In genomic region chr12:4630262-4630661, GRCh38 we compare ENCODE assay signal across 23 cellular contexts.
"Had no signal": no experiment of that assay in that cellular context is flagged by ENCODE, and none has a peak within 500 bp of the region (broad histone marks: within the 10 kb centered on the region; RNA-seq: fewer than 3 reads in every experiment).

No MANE protein-coding gene starts in this region.

- H3K36me3 Mint-ChIP-seq: memory B cell, natural killer cell had no signal

- H3K9me3 ChIP-seq: esophagus muscularis mucosa, gastrocnemius medialis, heart right ventricle, left ventricle myocardium inferior, lower lobe of right lung, ovary, right atrium auricular region, sigmoid colon, stomach, thoracic aorta, transverse colon had no signal

- ATAC-seq: effector memory CD8-positive, alpha-beta T cell; gastrocnemius medialis; heart right ventricle; lower lobe of right lung; natural killer cell had no signal

- H3K9me3 Mint-ChIP-seq: dendritic cell treated with granulocyte-macrophage colony-stimulating factor and Interleukin-4, amounts not matched to agents 40 ng/mL and 50 ng/mL, for 4 days; effector memory CD8-positive, alpha-beta T cell; memory B cell; natural killer cell had no signal

- H3K27ac Mint-ChIP-seq: dendritic cell treated with granulocyte-macrophage colony-stimulating factor and Interleukin-4, amounts not matched to agents 40 ng/mL and 50 ng/mL, for 4 days; effector memory CD8-positive, alpha-beta T cell; memory B cell; mesothelial cell of epicardium; natural killer cell had no signal

- H3K4me3 ChIP-seq: esophagus muscularis mucosa, gastrocnemius medialis, heart right ventricle, left ventricle myocardium inferior, lower lobe of right lung, ovary, right atrium auricular region, sigmoid colon, skin epidermis, stomach, thoracic aorta, transverse colon had no signal

- H3K4me3 Mint-ChIP-seq: dendritic cell treated with granulocyte-macrophage colony-stimulating factor and Interleukin-4, amounts not matched to agents 40 ng/mL and 50 ng/mL, for 4 days; effector memory CD8-positive, alpha-beta T cell; memory B cell; mesothelial cell of epicardium; natural killer cell; neural crest cell had no signal

- H3K4me1 ChIP-seq: esophagus muscularis mucosa, gastrocnemius medialis, heart right ventricle, left ventricle myocardium inferior, lower lobe of right lung, right atrium auricular region, sigmoid colon, stomach, transverse colon had no signal

- H3K36me3 ChIP-seq: esophagus muscularis mucosa, gastrocnemius medialis, left ventricle myocardium inferior, lower lobe of right lung, ovary, right atrium auricular region, sigmoid colon, stomach, thoracic aorta, transverse colon had no signal

- H3K27me3 ChIP-seq: gastrocnemius medialis, heart right ventricle, ovary, right atrium auricular region, stomach had no signal

- H3K4me1 Mint-ChIP-seq: memory B cell, mesothelial cell of epicardium, natural killer cell, neural crest cell had no signal

- DNase-seq: effector memory CD8-positive, alpha-beta T cell; gastrocnemius medialis; heart right ventricle; hypothalamus; left ventricle myocardium inferior; lower lobe of right lung; natural killer cell; nucleus accumbens; ovary; sigmoid colon; stimulated activated CD4-positive, alpha-beta T cell treated with anti-CD3 and anti-CD28 coated beads, Interleukin-2, amount 100 ng/mL, for 24 hours; stimulated activated naive CD4-positive, alpha-beta T cell; stomach; substantia nigra; transverse colon had no signal
